Comparison of ENCODE assay signal across 24 cellular contexts in the genomic region with DNA sequence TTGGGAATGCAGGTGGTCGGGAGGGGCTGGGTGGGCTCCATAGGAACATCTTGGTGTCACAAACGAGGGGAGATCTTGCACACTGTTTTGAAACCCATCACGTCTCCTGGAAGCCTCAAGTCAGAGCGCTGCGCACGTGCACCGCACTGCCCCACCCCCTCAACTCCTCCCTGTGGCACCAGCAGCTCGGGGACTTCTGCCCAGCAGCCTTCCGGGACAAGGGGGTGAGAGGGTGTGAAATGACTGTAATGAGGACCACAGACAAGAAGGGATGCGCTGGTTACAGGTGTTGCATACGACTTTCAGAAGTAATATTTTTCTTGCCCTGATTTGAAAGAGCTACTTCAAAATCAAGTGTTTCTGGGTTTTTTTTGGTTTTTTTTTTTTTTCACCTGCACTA.
"Had no signal": no experiment of that assay in that cellular context is flagged by ENCODE, and none has a peak within 500 bp of the region (broad histone marks: within the 10 kb centered on the region; RNA-seq: fewer than 3 reads in every experiment).

No MANE protein-coding gene starts in this region.

- H3K27ac ChIP-seq: adrenal gland, colonic mucosa, Peyer's patch, RWPE1 had no signal

- H3K4me1 ChIP-seq: adrenal gland, colonic mucosa, Peyer's patch had no signal

- H3K4me3 ChIP-seq: adrenal gland, colonic mucosa, Peyer's patch, SJSA1 had no signal

- DNase-seq: activated CD4-positive, alpha-beta T cell treated with anti-CD3 and anti-CD28 coated beads for 4 hours; activated CD8-positive, alpha-beta memory T cell treated with anti-CD3 and anti-CD28 coated beads, Interleukin-2, amount 50 U/mL, for 4 hours; activated CD8-positive, alpha-beta T cell treated with anti-CD3 and anti-CD28 coated beads for 36 hours; activated naive CD4-positive, alpha-beta T cell treated with anti-CD3 and anti-CD28 coated beads, Interleukin-2, amount 50 U/mL, for 16 hours; activated naive CD8-positive, alpha-beta T cell treated with anti-CD3 and anti-CD28 coated beads, Interleukin-2, amount 10 ng/mL, durations not matched to agents 7 days and 5 days; adrenal gland; anterior cingulate cortex; colonic mucosa; NCI-H1092; NCI-H1417 treated with DMSO at 0.1 percent for 48 hours; NCI-H1694; NCI-H2029; NCI-H2107; NCI-H345; NCI-H510A; NCI-H526 treated with DMSO at 0.1 percent for 48 hours; NCI-H82; OCI-M1; Peyer's patch; Right ventricle myocardium superior; SW 1271 had no signal

- H3K9me3 ChIP-seq: adrenal gland, colonic mucosa, Peyer's patch, SJSA1 had no signal

- H3K36me3 ChIP-seq: adrenal gland, colonic mucosa, Peyer's patch, SJSA1 had no signal

- H3K27me3 ChIP-seq: adrenal gland, colonic mucosa, Peyer's patch, SJSA1 had no signal

- ATAC-seq: activated CD4-positive, CD25-positive, alpha-beta regulatory T cell treated with anti-CD3 and anti-CD28 coated beads, Interleukin-2, amount 50 U/mL, for 24 hours; activated CD8-positive, alpha-beta T cell treated with anti-CD3 and anti-CD28 coated beads for 36 hours had no signal
